ENCODE assay signal across 32 cellular contexts in the genomic region with DNA sequence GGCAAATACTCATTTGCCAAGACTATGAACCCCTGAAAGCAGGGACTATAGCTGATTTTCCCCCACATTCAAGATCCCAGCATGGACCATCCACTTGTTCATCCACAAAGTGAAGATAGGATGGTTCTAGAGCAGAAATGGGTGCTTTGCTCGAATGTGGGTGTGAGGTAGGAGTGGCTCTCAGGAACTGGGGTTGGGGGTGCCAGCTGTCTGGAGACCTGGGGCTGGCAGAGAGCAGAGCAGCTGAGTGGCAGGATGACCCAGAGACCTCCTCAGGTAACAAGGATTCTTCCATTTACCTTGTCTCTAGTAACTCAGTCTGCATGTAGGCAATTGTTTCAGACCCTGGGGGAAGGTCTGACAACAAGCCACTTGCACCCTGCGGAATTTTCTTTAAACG. TPM values are rescaled to one million over a fixed set of nuclear protein-coding genes. Genes with fewer than 3 reads are reported as not detected.
DNase-seq lines count a peak whose midpoint lies in the region; ATAC-seq, FAIRE-seq and TF ChIP-seq lines count a peak whose summit lies in the region.
"Had no signal": no experiment of that assay in that cellular context is flagged by ENCODE, and none has a peak within 500 bp of the region (broad histone marks: within the 10 kb centered on the region; RNA-seq: fewer than 3 reads in every experiment).

No MANE protein-coding gene starts in this region.

- H3K79me1 ChIP-seq in trophoblast cell (ENCODE audit: low read length): peaks cover 1% of the 10 kb centered on the region

- no peak overlapping the region for H3K18ac ChIP-seq in trophoblast cell (ENCODE audit: low read length)

- no peak overlapping the region for H2BK120ac ChIP-seq in trophoblast cell (ENCODE audit: insufficient read depth, low read length, poor library complexity)

- H3K14ac ChIP-seq in trophoblast cell (ENCODE audit: low read length): no peak overlapping the region

- no peak overlapping the region for H2AFZ ChIP-seq in PC-9
- no peak overlapping the region for H2AFZ ChIP-seq in trophoblast cell (ENCODE audit: insufficient read depth, low read length, poor library complexity)

- H3K27me3 Mint-ChIP-seq in activated naive CD8-positive, alpha-beta T cell treated with anti-CD3 and anti-CD28 coated beads for 36 hours: peaks cover 10% of the 10 kb centered on the region

- no peak overlapping the region for H3K23ac ChIP-seq in trophoblast cell (ENCODE audit: low read length)

- no peaks in the 10 kb centered on the region for H3K9me3 Mint-ChIP-seq in activated naive CD8-positive, alpha-beta T cell treated with anti-CD3 and anti-CD28 coated beads for 36 hours
- H3K9me3 Mint-ChIP-seq: CD8-positive, alpha-beta T cell had no signal

- H3K4me3 ChIP-seq in PC-9 (0 out of 2 replicates have a peak overlapping the region, but pooled peaks have one; percentile 22), bronchial epithelial cell (ENCODE audit: low read depth, low read length) (no peak overlapping the region), esophagus (ENCODE audit: low read depth in 1 of 2, low read length in 2 of 2) (no peak overlapping the region), trophoblast cell (ENCODE audit: low read depth, low read length) (no peak overlapping the region)
- H3K4me3 ChIP-seq: GM12878, K562 had no signal

- H2BK5ac ChIP-seq in trophoblast cell (ENCODE audit: low read depth, low read length, poor library complexity): no peak overlapping the region

- no peak for TF ChIP-seq CTCF in PC-9 (conservative IDR thresholded peaks at IDR 0.05)
- TF ChIP-seq CTCF in bronchial epithelial cell (IDR thresholded peaks at IDR 0.05; ENCODE audit: insufficient read depth, low read length, severe bottlenecking): no peak

- WGBS in esophagus, 2 donors: 60 to 61% methylated on average over 3 of the region's 3 CpGs
- WGBS in trophoblast cell (ENCODE audit: extremely low coverage, insufficient coverage, insufficient read length): no CpG with 5 or more reads among the region's 3 CpGs

- FAIRE-seq in bronchial epithelial cell (lab: Jason Lieb, UNC): peak; percentile 64
- FAIRE-seq: GM12878, H1, HepG2, K562 had no signal

- no peak overlapping the region for H3K27ac Mint-ChIP-seq in activated naive CD8-positive, alpha-beta T cell treated with anti-CD3 and anti-CD28 coated beads for 36 hours
- H3K27ac Mint-ChIP-seq: CD8-positive, alpha-beta T cell had no signal

- BruUV-seq in PC-9 (replicated peaks; lab: Mats Ljungman, UMichigan): no TSS peak

- H3K4ac ChIP-seq in trophoblast cell (ENCODE audit: low read depth, low read length): no peak overlapping the region

- no peaks in the 10 kb centered on the region for H3K36me3 Mint-ChIP-seq in activated naive CD8-positive, alpha-beta T cell treated with anti-CD3 and anti-CD28 coated beads for 36 hours
- H3K36me3 Mint-ChIP-seq: CD8-positive, alpha-beta T cell had no signal

- H3K4me1 ChIP-seq in PC-9 (replicated peaks; ENCODE audit: insufficient read depth) (peaks cover 92% of the 10 kb centered on the region), esophagus (ENCODE audit: control insufficient read depth in 2 of 2, insufficient read depth in 2 of 2, low read length in 1 of 2) (peaks cover 2 to 26% of the 10 kb centered on the region in 2 donors), trophoblast cell (ENCODE audit: control insufficient read depth in 1 of 2, insufficient read depth in 2 of 2, low read length in 2 of 2) (peaks cover 20 to 22% of the 10 kb centered on the region in 2 experiments)

- no peaks in the 10 kb centered on the region for H4K20me1 ChIP-seq in PC-9 (ENCODE audit: insufficient read depth)

- no peaks in the 10 kb centered on the region for H3K9me3 ChIP-seq in PC-9 (ENCODE audit: insufficient read depth, low read depth)
- H3K9me3 ChIP-seq in esophagus (ENCODE audit: control insufficient read depth in 2 of 2, insufficient read depth in 1 of 2, low read depth in 1 of 2, low read length in 1 of 2): no peaks in the 10 kb centered on the region
- no peaks in the 10 kb centered on the region for H3K9me3 ChIP-seq in trophoblast cell (ENCODE audit: insufficient read depth, low read depth, low read length)
- H3K9me3 ChIP-seq: Caco-2 had no signal

- H3K36me3 ChIP-seq in PC-9 (ENCODE audit: low read depth) (peaks cover 13% of the 10 kb centered on the region), bronchial epithelial cell (ENCODE audit: control insufficient read depth, insufficient read depth, low read length) (no peaks in the 10 kb centered on the region), esophagus (ENCODE audit: control insufficient read depth in 2 of 2, insufficient read depth in 2 of 2, low read length in 1 of 2) (peaks cover 0 to 3% of the 10 kb centered on the region in 2 donors), trophoblast cell (ENCODE audit: control insufficient read depth in 1 of 2, insufficient read depth in 2 of 2, low read length in 2 of 2) (no peaks in the 10 kb centered on the region)

- POLR2A ChIA-PET in PC-9 (lab: Charles Lee; ENCODE audit: unreplicated experiment): interaction anchor here (0.7 kb wide), 1 partner anchor 181 kb away, joined by 8 read pairs; no protein-coding TSS in a partner anchor

- H3K4me3 Mint-ChIP-seq in activated naive CD8-positive, alpha-beta T cell treated with anti-CD3 and anti-CD28 coated beads for 36 hours: no peak overlapping the region
- H3K4me3 Mint-ChIP-seq: CD8-positive, alpha-beta T cell had no signal

- peaks cover 15% of the 10 kb centered on the region for H3K79me2 ChIP-seq in PC-9 (ENCODE audit: low read depth)
- no peaks in the 10 kb centered on the region for H3K79me2 ChIP-seq in trophoblast cell (ENCODE audit: control insufficient read depth, insufficient read depth, low read length, poor library complexity)

- no peaks in the 10 kb centered on the region for H3K4me1 Mint-ChIP-seq in activated naive CD8-positive, alpha-beta T cell treated with anti-CD3 and anti-CD28 coated beads for 36 hours

- H3F3A ChIP-seq in PC-9 (ENCODE audit: insufficient read depth, low read depth): peaks cover 72% of the 10 kb centered on the region

- no peak overlapping the region for H2AK5ac ChIP-seq in trophoblast cell (ENCODE audit: low read length)

- H3K27ac ChIP-seq in PC-9 (peak overlapping the region; percentile 96), esophagus (ENCODE audit: low read depth in 2 of 2, low read length in 1 of 2) (peak overlapping the region; percentile 76 to 81), trophoblast cell (ENCODE audit: low read depth, low read length) (no peak overlapping the region)
- H3K27ac ChIP-seq: RWPE1 had no signal

- ATAC-seq in HG03280 (IDR thresholded peaks at IDR 0.05; ENCODE audit: unreplicated experiment) (no peak), HG02798 (IDR thresholded peaks at IDR 0.05; ENCODE audit: poor library complexity, unreplicated experiment) (no peak)
- ATAC-seq: CD8-positive, alpha-beta T cell; GM12878; HepG2; K562 had no signal

- H3K4me2 ChIP-seq in PC-9 (peak overlapping the region; percentile 71), trophoblast cell (ENCODE audit: low read length) (no peak overlapping the region)

- H3K27me3 ChIP-seq in PC-9 (ENCODE audit: insufficient read depth, low read depth) (no peaks in the 10 kb centered on the region), bronchial epithelial cell (ENCODE audit: control insufficient read depth, insufficient read depth, low read length) (no peaks in the 10 kb centered on the region), esophagus (ENCODE audit: control insufficient read depth in 1 of 2, insufficient read depth in 2 of 2, low read length in 2 of 2) (no peaks in the 10 kb centered on the region), trophoblast cell (ENCODE audit: insufficient read depth, low read length) (no peaks in the 10 kb centered on the region)

- intact Hi-C loops in PC-9 (cut with micrococcal nuclease; ENCODE audit: unreplicated experiment): no loop called here

- H3K9ac ChIP-seq in trophoblast cell (ENCODE audit: low read length): no peak overlapping the region

- no peak overlapping the region for H4K12ac ChIP-seq in trophoblast cell (ENCODE audit: low read depth, low read length)

- H3K9me2 ChIP-seq in PC-9 (ENCODE audit: insufficient read depth): no peaks in the 10 kb centered on the region

- H2BK12ac ChIP-seq in trophoblast cell (ENCODE audit: low read length): no peak overlapping the region

- CTCF ChIA-PET in PC-9 (lab: Charles Lee): no interaction called here

- no peak for DNase-seq in PC-9
- DNase-seq in bronchial epithelial cell (ENCODE audit: low read depth): no peak
- peak in 1 of 2 donors; percentile 32 for DNase-seq in trophoblast cell
- no peak for DNase-seq in NCI-H345 treated with DMSO at 0.1 percent for 48 hours (lab: John Stamatoyannopoulos, UW; ENCODE audit: unreplicated experiment)
- DNase-seq in activated naive CD8-positive, alpha-beta T cell treated with anti-CD3 and anti-CD28 coated beads for 36 hours: no peak
- DNase-seq: C1 segment of cervical spinal cord, Caco-2, EL, GDM1, HCEC 1CT, Kasumi-1, MV-4-11, NCI-H1105, NCI-H1436 treated with DMSO at 0.1 percent for 48 hours, NCI-H187 treated with DMSO at 0.1 percent for 48 hours, NCI-H2107, NCI-H446 treated with DMSO at 0.1 percent for 48 hours, NCI-H526, SHP77 had no signal

- peak overlapping the region; percentile 33 for H4K91ac ChIP-seq in trophoblast cell (ENCODE audit: low read depth, low read length)

- H4K8ac ChIP-seq in trophoblast cell (ENCODE audit: low read depth, low read length): no peak overlapping the region

RNA-seq across cellular contexts. Expression of a gene that starts 6.0 kb away (rescaled TPM):
- total RNA-seq in PC-9 (2021) (2.1 and 4.3 TPM in 2 replicates), bronchial epithelial cell (735 and 3,796 TPM in 2 replicates)
- polyA plus RNA-seq in esophagus: over 10,000 TPM; 47,233 to 60,368 TPM
- polyA plus RNA-seq in trophoblast cell (2013): 1.0 and 1.1 TPM in 2 replicates
- not detected for total RNA-seq in activated naive CD8-positive, alpha-beta T cell treated with anti-CD3 and anti-CD28 coated beads for 36 hours
- total RNA-seq: A673, Caco-2, H1, HT1080, SK-MEL-5 had no signal
- polyA plus RNA-seq: H1, K562 had no signal

RNA-seq across cellular contexts. Expression of a gene that starts 11.8 kb away (rescaled TPM):
- not detected in 2 replicates for total RNA-seq in PC-9 (2021)
- total RNA-seq in bronchial epithelial cell: 5.5 TPM in 1 of 2 replicates, not detected in the other
- polyA plus RNA-seq in esophagus: 100 to 1,000 TPM in 1 of 2 donors, 10 to 100 TPM in 1; 67.2 to 222 TPM
- polyA plus RNA-seq in trophoblast cell (2013): not detected in 2 replicates
- not detected for total RNA-seq in activated naive CD8-positive, alpha-beta T cell treated with anti-CD3 and anti-CD28 coated beads for 36 hours
- total RNA-seq: A673; Caco-2; CD8-positive, alpha-beta T cell; GM12878; H1; HepG2; HT1080; K562; M059J; SK-MEL-5 had no signal
- polyA plus RNA-seq: GM12878, H1, HepG2, K562 had no signal

RNA-seq across cellular contexts. Expression of a gene that starts 15.0 kb away (rescaled TPM):
- not detected in 2 replicates for total RNA-seq in PC-9 (2021)
- 2.0 TPM in 1 of 2 replicates, not detected in the other for total RNA-seq in bronchial epithelial cell
- polyA plus RNA-seq in esophagus: 1 to 10 TPM; 3.1 to 3.3 TPM
- polyA plus RNA-seq in trophoblast cell (2013): 3.6 and 3.8 TPM in 2 replicates
- total RNA-seq in activated naive CD8-positive, alpha-beta T cell treated with anti-CD3 and anti-CD28 coated beads for 36 hours: not detected
- total RNA-seq: A673; Caco-2; CD8-positive, alpha-beta T cell; H1; HepG2; HT1080; M059J; SK-MEL-5 had no signal
- polyA plus RNA-seq: H1, HepG2 had no signal

RNA-seq across cellular contexts. Expression of a gene that starts 27.2 kb away (rescaled TPM):
- total RNA-seq in PC-9 (2021) (not detected in 2 replicates), bronchial epithelial cell (50.0 and 551 TPM in 2 replicates)
- over 10,000 TPM; 44,360 to 65,887 TPM for polyA plus RNA-seq in esophagus
- polyA plus RNA-seq in trophoblast cell (2013): not detected in 2 replicates
- total RNA-seq in activated naive CD8-positive, alpha-beta T cell treated with anti-CD3 and anti-CD28 coated beads for 36 hours: not detected
- total RNA-seq: A673, Caco-2, GM12878, H1, HepG2, HT1080, SK-MEL-5 had no signal
- polyA plus RNA-seq: H1, HepG2 had no signal

RNA-seq across cellular contexts. Expression of a gene that starts 50.9 kb away (rescaled TPM):
- total RNA-seq in PC-9 (2021) (not detected in 2 replicates), bronchial epithelial cell (0.53 and 4.6 TPM in 2 replicates)
- polyA plus RNA-seq in esophagus: 10 to 100 TPM in 1 of 2 donors, 1 to 10 TPM in 1; 9.9 to 21.5 TPM
- polyA plus RNA-seq in trophoblast cell (2013): 0.12 and 0.25 TPM in 2 replicates
- not detected for total RNA-seq in activated naive CD8-positive, alpha-beta T cell treated with anti-CD3 and anti-CD28 coated beads for 36 hours
- total RNA-seq: A673; Caco-2; CD8-positive, alpha-beta T cell; GM12878; H1; HepG2; HT1080; K562; M059J; SK-MEL-5 had no signal
- polyA plus RNA-seq: H1, HepG2, K562 had no signal

Comparison
In these comparisons a context has a peak if more than half of its experiments do, and no peak if none do; other contexts are left out.
1. RNA of a gene that starts 6.0 kb away (total RNA-seq): 735 to 3,796 TPM in bronchial epithelial cell; 2.1 to 4.3 TPM in PC-9 and not detected in activated naive CD8-positive, alpha-beta T cell treated with anti-CD3 and anti-CD28 coated beads for 36 hours; every median in the first group is over 100 times any median in the second.